ENCODE assay signal across 25 cellular contexts in the genomic region with DNA sequence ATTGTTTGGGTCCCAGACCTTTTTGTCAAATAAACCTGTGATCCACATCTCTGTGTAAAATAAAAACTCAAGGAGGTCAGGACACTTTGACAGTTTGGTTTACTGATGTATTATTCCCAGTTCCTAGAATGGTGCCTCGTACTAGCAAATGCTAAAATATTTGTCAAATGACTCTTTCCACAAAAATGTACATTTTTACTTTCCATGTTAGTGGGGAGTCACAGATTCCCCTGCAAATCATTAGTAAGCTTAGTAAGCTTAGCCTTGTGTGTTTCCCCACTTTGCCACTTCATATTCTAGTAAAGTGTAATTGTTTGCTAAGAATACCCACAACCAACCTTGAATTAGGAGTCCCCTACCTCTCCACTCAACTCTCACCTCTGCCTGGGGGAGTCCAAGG. TPM values are rescaled to one million over a fixed set of nuclear protein-coding genes. Genes with fewer than 3 reads are reported as not detected.
DNase-seq lines count a peak whose midpoint lies in the region; ATAC-seq and TF ChIP-seq lines count a peak whose summit lies in the region.
"Had no signal": no experiment of that assay in that cellular context is flagged by ENCODE, and none has a peak within 500 bp of the region (broad histone marks: within the 10 kb centered on the region; RNA-seq: fewer than 3 reads in every experiment).

No MANE protein-coding gene starts in this region.

- no peak overlapping the region for H3K4me3 ChIP-seq in AG10803 (ENCODE audit: low read length)
- H3K4me3 ChIP-seq: ovary, thoracic aorta had no signal

- no peak for TF ChIP-seq CTCF in AG10803 (conservative IDR thresholded peaks at IDR 0.05; ENCODE audit: low read length)
- no peak for TF ChIP-seq CTCF in neural crest cell (conservative IDR thresholded peaks at IDR 0.05)

- no peaks in the 10 kb centered on the region for H3K36me3 Mint-ChIP-seq in neural crest cell (ENCODE audit: low read depth)
- H3K36me3 Mint-ChIP-seq: brain; CD8-positive, alpha-beta memory T cell; IgD-negative memory B cell; stimulated activated effector memory CD8-positive, alpha-beta T cell treated with anti-CD3 and anti-CD28 coated beads, Interleukin-12 subunit alpha, Interleukin-12 subunit beta, amount 100 ng/mL, for 72 hours had no signal

- peaks cover 24% of the 10 kb centered on the region for H3K4me1 Mint-ChIP-seq in neural crest cell

- DNase-seq in AG10803 (ENCODE audit: low read depth) (peak; percentile 85), LHCN-M2 (ENCODE audit: low read depth) (peak; percentile 63), dedifferentiated amniotic fluid mesenchymal stem cell (ENCODE audit: extremely low spot score) (peak; percentile 35), neural crest cell (ENCODE audit: low read depth, low spot score) (no peak), NCI-H2227 (lab: John Stamatoyannopoulos, UW; ENCODE audit: unreplicated experiment) (no peak), NCI-H2196 treated with DMSO at 0.1 percent for 48 hours (lab: John Stamatoyannopoulos, UW; ENCODE audit: unreplicated experiment) (no peak)
- DNase-seq in stimulated activated CD4-positive, alpha-beta T cell treated with anti-CD3 and anti-CD28 coated beads, Interleukin-12 subunit alpha, Interleukin-12 subunit beta, amount 100 ng/mL, for 4 hours = no peak
- DNase-seq: activated CD4-positive, alpha-beta T cell treated with anti-CD3 and anti-CD28 coated beads for 4 hours; CD8-positive, alpha-beta memory T cell; cortex of kidney; DMS79; NCI-H1694; NCI-H226; NCI-H82; ovary; right cardiac atrium; SHP77; T-helper 1 cell had no signal

- no peak for ATAC-seq in activated CD4-positive, CD25-positive, alpha-beta regulatory T cell treated with anti-CD3 and anti-CD28 coated beads, Interleukin-2, amount 50 U/mL, for 24 hours
- ATAC-seq: activated naive CD4-positive, alpha-beta T cell treated with anti-CD3 and anti-CD28 coated beads, Interleukin-2, amount 50 U/mL, for 72 hours; right cardiac atrium; stimulated activated effector memory CD8-positive, alpha-beta T cell treated with anti-CD3 and anti-CD28 coated beads, Interleukin-12 subunit alpha, Interleukin-12 subunit beta, amount 100 ng/mL, for 72 hours had no signal

- peak overlapping the region; percentile 37 for H3K27ac Mint-ChIP-seq in neural crest cell (ENCODE audit: unreplicated experiment)
- H3K27ac Mint-ChIP-seq: activated naive CD4-positive, alpha-beta T cell treated with anti-CD3 and anti-CD28 coated beads, Interleukin-2, amount 50 U/mL, for 72 hours; activated T-helper 1 cell treated with anti-CD3 and anti-CD28 coated beads, Interleukin-12 subunit alpha, Interleukin-12 subunit beta, Interleukin-2, Interleukin-4 antibody, amounts not matched to agents 30 ng/mL and 10 ng/mL and 1 ng/mL, durations not matched to agents 14 hours and 24 hours and 36 hours; brain; CD8-positive, alpha-beta memory T cell; IgD-negative memory B cell; stimulated activated effector memory CD8-positive, alpha-beta T cell treated with anti-CD3 and anti-CD28 coated beads, Interleukin-12 subunit alpha, Interleukin-12 subunit beta, amount 100 ng/mL, for 72 hours had no signal

- peaks cover 31% of the 10 kb centered on the region for H3K27me3 Mint-ChIP-seq in neural crest cell (ENCODE audit: low read depth)

- H3K9me3 Mint-ChIP-seq in neural crest cell = no peaks in the 10 kb centered on the region
- H3K9me3 Mint-ChIP-seq: activated naive CD4-positive, alpha-beta T cell treated with anti-CD3 and anti-CD28 coated beads, Interleukin-2, amount 50 U/mL, for 72 hours; activated T-helper 1 cell treated with anti-CD3 and anti-CD28 coated beads, Interleukin-12 subunit alpha, Interleukin-12 subunit beta, Interleukin-2, Interleukin-4 antibody, amounts not matched to agents 30 ng/mL and 10 ng/mL and 1 ng/mL, durations not matched to agents 14 hours and 24 hours and 36 hours; brain; CD8-positive, alpha-beta memory T cell; stimulated activated effector memory CD8-positive, alpha-beta T cell treated with anti-CD3 and anti-CD28 coated beads, Interleukin-12 subunit alpha, Interleukin-12 subunit beta, amount 100 ng/mL, for 72 hours had no signal

- H3K4me3 Mint-ChIP-seq in neural crest cell = peak overlapping the region; percentile 49
- H3K4me3 Mint-ChIP-seq: activated T-helper 1 cell treated with anti-CD3 and anti-CD28 coated beads, Interleukin-12 subunit alpha, Interleukin-12 subunit beta, Interleukin-2, Interleukin-4 antibody, amounts not matched to agents 30 ng/mL and 10 ng/mL and 1 ng/mL, durations not matched to agents 14 hours and 24 hours and 36 hours; stimulated activated effector memory CD8-positive, alpha-beta T cell treated with anti-CD3 and anti-CD28 coated beads, Interleukin-12 subunit alpha, Interleukin-12 subunit beta, amount 100 ng/mL, for 72 hours had no signal

RNA-seq across cellular contexts. Expression of a gene that starts 2.4 kb away (rescaled TPM):
- total RNA-seq in LHCN-M2 (2014; rRNA removed) (5.5 TPM in 2 replicates), neural crest cell (47.7 and 49.8 TPM in 2 replicates)
- polyA plus RNA-seq in LHCN-M2 (2012) = 7.8 TPM
- polyA plus RNA-seq: CD8-positive, alpha-beta memory T cell had no signal

Comparison
In these comparisons a context has a peak if more than half of its experiments do, and no peak if none do; other contexts are left out.
1. DNase-seq: peak in AG10803 (single experiment), LHCN-M2 (single experiment) and dedifferentiated amniotic fluid mesenchymal stem cell (single experiment); none in neural crest cell (single experiment), NCI-H2227 (single experiment), stimulated activated CD4-positive, alpha-beta T cell treated with anti-CD3 and anti-CD28 coated beads, Interleukin-12 subunit alpha, Interleukin-12 subunit beta, amount 100 ng/mL, for 4 hours (single experiment) and NCI-H2196 treated with DMSO at 0.1 percent for 48 hours (single experiment).